17 cellular contexts compared by ENCODE assay signal in the genomic region with DNA sequence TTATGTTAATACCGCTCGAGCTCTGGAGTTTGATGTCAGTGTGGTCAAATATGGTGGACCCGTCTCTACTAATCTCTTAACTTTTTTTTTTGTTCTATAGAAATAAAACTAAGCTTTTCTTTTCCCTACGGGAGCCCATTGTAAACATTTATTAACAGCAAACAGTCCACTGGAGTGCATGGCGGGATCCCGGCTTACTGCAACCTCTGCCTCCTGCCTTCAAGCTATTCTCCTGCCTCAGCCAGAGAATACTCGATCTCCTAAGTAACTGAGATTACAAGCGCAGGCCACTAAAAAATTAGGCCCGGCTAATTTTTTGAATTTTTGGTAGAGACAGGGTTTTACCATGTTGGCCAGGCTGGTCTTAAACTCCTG. TPM values are rescaled to one million over a fixed set of nuclear protein-coding genes. Genes with fewer than 3 reads are reported as not detected.
A peak's percentile ranks its signal among the peaks of the same experiment; 100 is the strongest.
DNase-seq lines count a peak whose midpoint lies in the region; ATAC-seq lines count a peak whose summit lies in the region.
"Not testable (repeated sequence)": the region's sequence is repeated elsewhere in the genome, so short reads cannot be mapped to it uniquely, and the experiment has no call there.
"Had no signal": no experiment of that assay in that cellular context is flagged by ENCODE, and none has a peak within 500 bp of the region (broad histone marks: within the 10 kb centered on the region; RNA-seq: fewer than 3 reads in every experiment).

No MANE protein-coding gene starts in this region.

- DNase-seq in CD8-positive, alpha-beta memory T cell; T-helper 17 cell; activated T-cell treated with anti-CD3 and anti-CD28 coated beads, Interleukin-2, amount 50 U/mL, for 24 hours; activated naive CD8-positive, alpha-beta T cell treated with anti-CD3 and anti-CD28 coated beads, Interleukin-2, amount 10 ng/mL, durations not matched to agents 7 days and 5 days; left ventricle myocardium superior; naive thymus-derived CD8-positive, alpha-beta T cell: not testable (repeated sequence)

- not testable (repeated sequence) for H3K27me3 ChIP-seq in CD8-positive, alpha-beta memory T cell (ENCODE audit: insufficient read depth, low read length, poor library complexity, severe bottlenecking); HUES48 (ENCODE audit: control insufficient read depth, insufficient read depth, low read length)

- not testable (repeated sequence) for H3K9me3 Mint-ChIP-seq in CD8-positive, alpha-beta memory T cell; activated T-cell treated with anti-CD3 and anti-CD28 coated beads, Interleukin-2, amount 50 U/mL, for 24 hours; activated naive CD8-positive, alpha-beta T cell treated with anti-CD3 and anti-CD28 coated beads, Interleukin-2, amount 10 ng/mL, durations not matched to agents 7 days and 5 days; naive thymus-derived CD8-positive, alpha-beta T cell; stimulated activated naive CD8-positive, alpha-beta T cell treated with anti-CD3 and anti-CD28 coated beads, Interleukin-15, Interleukin-2, amounts not matched to agents 100 ng/mL and 50 ng/mL, for 24 hours

- H3K9ac ChIP-seq in HUES48 (ENCODE audit: low read depth, low read length) = not testable (repeated sequence)

- not testable (repeated sequence) for ATAC-seq in T-helper 17 cell; activated naive CD8-positive, alpha-beta T cell treated with anti-CD3 and anti-CD28 coated beads, Interleukin-2, amount 10 ng/mL, durations not matched to agents 7 days and 5 days (ENCODE audit: low read depth); naive thymus-derived CD8-positive, alpha-beta T cell
- ATAC-seq in left ventricle myocardium superior = peak; percentile 11

- H3K4me3 Mint-ChIP-seq in CD8-positive, alpha-beta memory T cell = peak overlapping the region in 6 of 7 donors; percentile 82 to 96 (median 94)
- peak overlapping the region; percentile 96 for H3K4me3 Mint-ChIP-seq in T-helper 17 cell
- H3K4me3 Mint-ChIP-seq in activated T-cell treated with anti-CD3 and anti-CD28 coated beads, Interleukin-2, amount 50 U/mL, for 24 hours; stimulated activated naive CD8-positive, alpha-beta T cell treated with anti-CD3 and anti-CD28 coated beads, Interleukin-15, Interleukin-2, amounts not matched to agents 100 ng/mL and 50 ng/mL, for 24 hours: not testable (repeated sequence)
- peak overlapping the region; percentile 88 for H3K4me3 Mint-ChIP-seq in activated naive CD8-positive, alpha-beta T cell treated with anti-CD3 and anti-CD28 coated beads, Interleukin-2, amount 10 ng/mL, durations not matched to agents 7 days and 5 days
- peak overlapping the region; percentile 84 to 97 (median 94) for H3K4me3 Mint-ChIP-seq in naive thymus-derived CD8-positive, alpha-beta T cell

- H3K36me3 Mint-ChIP-seq in CD8-positive, alpha-beta memory T cell = peaks cover 0 to 14% (median 0%) of the 10 kb centered on the region in 3 donors
- H3K36me3 Mint-ChIP-seq in T-helper 17 cell (ENCODE audit: low read depth); activated T-cell treated with anti-CD3 and anti-CD28 coated beads, Interleukin-2, amount 50 U/mL, for 24 hours (ENCODE audit: low read depth); activated naive CD8-positive, alpha-beta T cell treated with anti-CD3 and anti-CD28 coated beads, Interleukin-2, amount 10 ng/mL, durations not matched to agents 7 days and 5 days; naive thymus-derived CD8-positive, alpha-beta T cell; stimulated activated naive CD8-positive, alpha-beta T cell treated with anti-CD3 and anti-CD28 coated beads, Interleukin-15, Interleukin-2, amounts not matched to agents 100 ng/mL and 50 ng/mL, for 24 hours (ENCODE audit: low read depth): not testable (repeated sequence)

- CTCF ChIA-PET in CD8-positive, alpha-beta memory T cell (lab: Charles Lee) = not testable (repeated sequence)

- H3K4me1 Mint-ChIP-seq in CD8-positive, alpha-beta memory T cell = peaks cover 25 to 50% (median 26%) of the 10 kb centered on the region in 3 donors
- peaks cover 15% of the 10 kb centered on the region for H3K4me1 Mint-ChIP-seq in T-helper 17 cell
- peaks cover 29% of the 10 kb centered on the region for H3K4me1 Mint-ChIP-seq in activated T-cell treated with anti-CD3 and anti-CD28 coated beads, Interleukin-2, amount 50 U/mL, for 24 hours (ENCODE audit: low read depth)
- H3K4me1 Mint-ChIP-seq in activated naive CD8-positive, alpha-beta T cell treated with anti-CD3 and anti-CD28 coated beads, Interleukin-2, amount 10 ng/mL, durations not matched to agents 7 days and 5 days = peaks cover 17% of the 10 kb centered on the region
- H3K4me1 Mint-ChIP-seq in naive thymus-derived CD8-positive, alpha-beta T cell = peaks cover 14 to 41% (median 33%) of the 10 kb centered on the region in 4 donors
- peaks cover 25% of the 10 kb centered on the region for H3K4me1 Mint-ChIP-seq in stimulated activated naive CD8-positive, alpha-beta T cell treated with anti-CD3 and anti-CD28 coated beads, Interleukin-15, Interleukin-2, amounts not matched to agents 100 ng/mL and 50 ng/mL, for 24 hours (ENCODE audit: low read depth)

- H3K27ac Mint-ChIP-seq in CD8-positive, alpha-beta memory T cell = peak overlapping the region; percentile 98 to 100 (median 100)
- H3K27ac Mint-ChIP-seq in T-helper 17 cell = peak overlapping the region; percentile 100
- H3K27ac Mint-ChIP-seq in activated T-cell treated with anti-CD3 and anti-CD28 coated beads, Interleukin-2, amount 50 U/mL, for 24 hours = peak overlapping the region; percentile 100
- not testable (repeated sequence) for H3K27ac Mint-ChIP-seq in activated naive CD8-positive, alpha-beta T cell treated with anti-CD3 and anti-CD28 coated beads, Interleukin-2, amount 10 ng/mL, durations not matched to agents 7 days and 5 days
- peak overlapping the region; percentile 99 to 100 (median 100) for H3K27ac Mint-ChIP-seq in naive thymus-derived CD8-positive, alpha-beta T cell
- peak overlapping the region; percentile 100 for H3K27ac Mint-ChIP-seq in stimulated activated naive CD8-positive, alpha-beta T cell treated with anti-CD3 and anti-CD28 coated beads, Interleukin-15, Interleukin-2, amounts not matched to agents 100 ng/mL and 50 ng/mL, for 24 hours

- not testable (repeated sequence) for H3K36me3 ChIP-seq in CD8-positive, alpha-beta memory T cell (ENCODE audit: insufficient read depth, low read length); HUES48 (ENCODE audit: control insufficient read depth, insufficient read depth, low read length)

- peak overlapping the region; percentile 44 for H3K4me3 ChIP-seq in CD8-positive, alpha-beta memory T cell (ENCODE audit: low read length)
- not testable (repeated sequence) for H3K4me3 ChIP-seq in HUES48 (ENCODE audit: low read depth, low read length)

- intact Hi-C loops in left ventricle myocardium superior (cut with micrococcal nuclease) = not testable (repeated sequence)

- not testable (repeated sequence) for H3K27ac ChIP-seq in CD8-positive, alpha-beta memory T cell (ENCODE audit: low read depth, low read length)
- peak overlapping the region; percentile 93 for H3K27ac ChIP-seq in HUES48 (ENCODE audit: low read depth, low read length)

- not testable (repeated sequence) for H3K27me3 Mint-ChIP-seq in CD8-positive, alpha-beta memory T cell; T-helper 17 cell; activated T-cell treated with anti-CD3 and anti-CD28 coated beads, Interleukin-2, amount 50 U/mL, for 24 hours; activated naive CD8-positive, alpha-beta T cell treated with anti-CD3 and anti-CD28 coated beads, Interleukin-2, amount 10 ng/mL, durations not matched to agents 7 days and 5 days; naive thymus-derived CD8-positive, alpha-beta T cell; stimulated activated naive CD8-positive, alpha-beta T cell treated with anti-CD3 and anti-CD28 coated beads, Interleukin-15, Interleukin-2, amounts not matched to agents 100 ng/mL and 50 ng/mL, for 24 hours

- POLR2A ChIA-PET in CD8-positive, alpha-beta memory T cell (lab: Charles Lee) = not testable (repeated sequence)
- POLR2A ChIA-PET in activated naive CD8-positive, alpha-beta T cell treated with anti-CD3 and anti-CD28 coated beads, Interleukin-2, amount 10 ng/mL, durations not matched to agents 7 days and 5 days (lab: Charles Lee) = interaction anchor here (1.4 kb wide), 1 partner anchor 92 kb away, joined by 13 read pairs; no protein-coding TSS in a partner anchor
- POLR2A ChIA-PET in naive thymus-derived CD8-positive, alpha-beta T cell (lab: Charles Lee) = interaction anchor here (1.4 kb wide), 1 partner anchor 92 kb away, joined by 10 read pairs; no protein-coding TSS in a partner anchor

- not testable (repeated sequence) for H3K9me3 ChIP-seq in CD8-positive, alpha-beta memory T cell (ENCODE audit: low read length); HUES48 (ENCODE audit: control insufficient read depth, insufficient read depth, low read length); T-helper 17 cell (ENCODE audit: control insufficient read depth, low read length, poor library complexity, severe bottlenecking)

- not testable (repeated sequence) for H3K4me1 ChIP-seq in CD8-positive, alpha-beta memory T cell (ENCODE audit: insufficient read depth, low read length); HUES48 (ENCODE audit: control insufficient read depth, insufficient read depth, low read length)

RNA-seq across cellular contexts. Expression of a gene that starts 53.4 kb away (rescaled TPM):
- not detected for total RNA-seq in CD8-positive, alpha-beta memory T cell
- polyA plus RNA-seq in CD8-positive, alpha-beta memory T cell = not detected
- total RNA-seq in T-helper 17 cell (not detected), left ventricle myocardium superior (not detected)
- total RNA-seq in activated naive CD8-positive, alpha-beta T cell treated with anti-CD3 and anti-CD28 coated beads, Interleukin-2, amount 10 ng/mL, durations not matched to agents 7 days and 5 days = not detected
- not detected for total RNA-seq in naive thymus-derived CD8-positive, alpha-beta T cell
- polyA plus RNA-seq in naive thymus-derived CD8-positive, alpha-beta T cell = under 1 TPM in 1 of 3 donors, not detected in 2; 0.59 TPM
- total RNA-seq: activated CD8-positive, alpha-beta memory T cell treated with anti-CD3 and anti-CD28 coated beads for 36 hours; breast epithelium; epithelial cell of proximal tubule; H9; omental fat pad; Right ventricle myocardium inferior; subcutaneous adipose tissue; transverse colon had no signal
- polyA plus RNA-seq: SK-N-SH had no signal
